Comparison of ENCODE assay signal across 8 cellular contexts in genomic region chrX:34656842-34657780, GRCh38. TPM values are rescaled to one million over a fixed set of nuclear protein-coding genes. Genes with fewer than 3 reads are reported as not detected.
A peak's percentile ranks its signal among the peaks of the same experiment; 100 is the strongest.
DNase-seq lines count a peak whose midpoint lies in the region; ATAC-seq, FAIRE-seq and TF ChIP-seq lines count a peak whose summit lies in the region.

TMEM47 (minus strand) TSS chrX:34657285; CDS start chrX:34657029, 256 bp downstream.

- no peak for ATAC-seq in CD4-positive, alpha-beta T cell (ENCODE audit: poor library complexity)
- ATAC-seq in GM19351 (IDR thresholded peaks at IDR 0.05; ENCODE audit: unreplicated experiment): no peak
- no peak for ATAC-seq in GM18867 (IDR thresholded peaks at IDR 0.05; ENCODE audit: unreplicated experiment)

- no peaks in the 10 kb centered on the region for H3K36me3 Mint-ChIP-seq in CD4-positive, alpha-beta T cell (ENCODE audit: low read depth)

- POLR2A ChIA-PET in CD4-positive, alpha-beta T cell (lab: Charles Lee): no interaction called here

- H3K27ac ChIP-seq in ascending aorta: peak within 1 kb of the TSS; percentile 85 to 90
- peak within 1 kb of the TSS; percentile 81 to 85 for H3K27ac ChIP-seq in right atrium auricular region
- H3K27ac ChIP-seq in CD4-positive, alpha-beta T cell (ENCODE audit: low read depth, low read length): no peak within 1 kb of the TSS

- FAIRE-seq in GM12891 (lab: Jason Lieb, UNC): no peak

- peaks cover 14% of the 10 kb centered on the region for H3K27me3 Mint-ChIP-seq in CD4-positive, alpha-beta T cell

- no peaks in the 10 kb centered on the region for H3K9me3 ChIP-seq in ascending aorta
- no peaks in the 10 kb centered on the region for H3K9me3 ChIP-seq in right atrium auricular region
- no peaks in the 10 kb centered on the region for H3K9me3 ChIP-seq in CD4-positive, alpha-beta T cell (ENCODE audit: control insufficient read depth, low read length)

- no peaks in the 10 kb centered on the region for H3K27me3 ChIP-seq in ascending aorta
- H3K27me3 ChIP-seq in right atrium auricular region: no peaks in the 10 kb centered on the region
- H3K27me3 ChIP-seq in CD4-positive, alpha-beta T cell (ENCODE audit: control insufficient read depth, insufficient read depth, low read length): peaks cover 21% of the 10 kb centered on the region

- no peak for TF ChIP-seq POLR2A in GM12891 (IDR thresholded peaks at IDR 0.05; ENCODE audit: low read depth, low read length)

- peaks cover 2% of the 10 kb centered on the region for H3K9me3 Mint-ChIP-seq in CD4-positive, alpha-beta T cell

- H3K4me3 Mint-ChIP-seq in CD4-positive, alpha-beta T cell: no peak within 1 kb of the TSS

- peak within 1 kb of the TSS; percentile 66 to 80 for H3K4me3 ChIP-seq in ascending aorta
- H3K4me3 ChIP-seq in right atrium auricular region: peak within 1 kb of the TSS; percentile 68 to 69

- no peak for TF ChIP-seq CTCF in ascending aorta (IDR thresholded peaks at IDR 0.05)
- TF ChIP-seq CTCF in right atrium auricular region (IDR thresholded peaks at IDR 0.05): no peak
- no peak for TF ChIP-seq CTCF in CD4-positive, alpha-beta T cell (IDR thresholded peaks at IDR 0.05)

- no peaks in the 10 kb centered on the region for H3K4me1 ChIP-seq in ascending aorta
- H3K4me1 ChIP-seq in right atrium auricular region: no peaks in the 10 kb centered on the region

- peak; percentile 7 for DNase-seq in GM12891 (ENCODE audit: insufficient read length, low spot score)
- DNase-seq in NCI-H146 (lab: John Stamatoyannopoulos, UW): peak; percentile 60
- DNase-seq in ascending aorta (ENCODE audit: low spot score in 2 of 2): peak; percentile 18 to 84
- DNase-seq in right atrium auricular region (ENCODE audit: low spot score): peak; percentile 59
- DNase-seq in pulmonary artery endothelial cell (ENCODE audit: low read depth, low spot score): peak; percentile 24
- no peak for DNase-seq in CD4-positive, alpha-beta T cell

- no peaks in the 10 kb centered on the region for H3K4me1 Mint-ChIP-seq in CD4-positive, alpha-beta T cell (ENCODE audit: low read depth)

- H3K27ac Mint-ChIP-seq in CD4-positive, alpha-beta T cell: no peak within 1 kb of the TSS

- H3K36me3 ChIP-seq in ascending aorta: no peaks in the 10 kb centered on the region
- H3K36me3 ChIP-seq in right atrium auricular region: no peaks in the 10 kb centered on the region

- CTCF ChIA-PET in CD4-positive, alpha-beta T cell (lab: Charles Lee): no interaction called here

- intact Hi-C loops in ascending aorta (cut with DNase I): loop anchor here (5.0 kb wide), 3 partner anchors 120 to 390 kb away; no protein-coding TSS in a partner anchor
- intact Hi-C loops in CD4-positive, alpha-beta T cell (cut with DNase I, micrococcal nuclease): no loop called here

TF ChIP-seq in GM12891, 5 proteins besides CTCF, POLR2A, EP300 and RAD21:
- no peak for TF ChIP-seq POLR2AphosphoS5 (IDR thresholded peaks at IDR 0.05; ENCODE audit: low read depth, low read length)
- TF ChIP-seq SPI1 (IDR thresholded peaks at IDR 0.05; ENCODE audit: low read depth, low read length): no peak
- no peak for TF ChIP-seq PAX5 (IDR thresholded peaks at IDR 0.05; ENCODE audit: insufficient read depth, low read length, severe bottlenecking)
- TF ChIP-seq POU2F2 (IDR thresholded peaks at IDR 0.05; ENCODE audit: low read depth, low read length): no peak
- TF ChIP-seq TAF1 (IDR thresholded peaks at IDR 0.05; ENCODE audit: low read depth, low read length): no peak

RNA-seq across cellular contexts. Expression of gene TMEM47, which starts in this region (rescaled TPM):
- not detected for polyA plus RNA-seq in GM12891 (2012; ENCODE audit: low read depth, missing spikeins)
- total RNA-seq in ascending aorta (117 TPM), right atrium auricular region (10 to 100 TPM; 43.8 to 59.3 TPM), pulmonary artery endothelial cell (36.2 and 42.1 TPM in 2 replicates)
- total RNA-seq in CD4-positive, alpha-beta T cell: not detected

Comparison
In these comparisons a context has a peak if more than half of its experiments do, and no peak if none do; other contexts are left out.
1. RNA of gene TMEM47 (total RNA-seq): 117 TPM in ascending aorta (single experiment), 43.8 to 59.3 TPM in right atrium auricular region and 36.2 to 42.1 TPM in pulmonary artery endothelial cell; not detected in CD4-positive, alpha-beta T cell; every median in the first group is over 10 times any median in the second.
2. DNase-seq: peak in GM12891 (single experiment), NCI-H146 (single experiment), ascending aorta (2 of 2), right atrium auricular region (single experiment) and pulmonary artery endothelial cell (single experiment); none in CD4-positive, alpha-beta T cell (0 of 10).